In the genomic region with DNA sequence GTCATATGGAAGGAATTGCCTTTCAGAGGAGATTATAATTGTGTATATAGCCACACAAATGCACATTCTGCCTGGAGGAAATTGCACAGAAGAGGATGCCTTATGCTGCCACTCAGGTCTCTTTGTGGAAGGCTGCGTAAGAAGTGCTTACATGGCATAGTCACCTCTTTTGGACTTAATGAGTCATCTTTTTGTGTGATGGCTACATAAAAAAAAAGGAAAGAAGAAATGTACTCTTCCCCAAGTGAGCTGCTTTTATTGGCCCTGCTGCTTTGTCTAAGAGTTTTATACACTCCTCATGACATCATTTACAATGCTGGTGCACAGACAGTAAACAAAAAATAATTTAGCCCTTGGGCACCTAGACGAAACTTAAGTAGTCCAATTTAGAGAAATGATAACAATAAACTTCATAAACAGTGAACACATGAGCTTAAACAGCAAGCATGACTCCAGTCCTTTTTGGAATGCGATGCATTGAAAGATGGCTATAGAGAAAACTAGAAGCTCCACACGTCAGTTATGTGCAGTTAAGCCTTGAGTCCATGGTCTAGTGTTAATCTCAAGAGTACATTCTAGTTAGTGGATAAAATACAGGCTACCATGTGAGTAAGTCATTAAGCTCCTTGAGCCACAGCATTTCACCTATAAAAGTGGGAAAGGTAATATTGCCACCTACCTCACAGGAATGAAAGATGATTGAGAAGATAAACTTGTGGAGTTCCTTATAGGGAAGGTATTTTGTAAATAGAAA, we compare ENCODE assay signal across 11 cellular contexts. TPM values are rescaled to one million over a fixed set of nuclear protein-coding genes. Genes with fewer than 3 reads are reported as not detected.
A peak's percentile ranks its signal among the peaks of the same experiment; 100 is the strongest.
DNase-seq lines count a peak whose midpoint lies in the region; ATAC-seq, FAIRE-seq and TF ChIP-seq lines count a peak whose summit lies in the region.
"Had no signal": no experiment of that assay in that cellular context is flagged by ENCODE, and none has a peak within 500 bp of the region (broad histone marks: within the 10 kb centered on the region; RNA-seq: fewer than 3 reads in every experiment).

No MANE protein-coding gene starts in this region.

- H3K4me3 Mint-ChIP-seq in HFFc6 = peak overlapping the region; percentile 30; the same call in 1 of the 2 replicates
- H3K4me3 Mint-ChIP-seq in WTC11 = no peak overlapping the region
- H3K4me3 Mint-ChIP-seq: activated CD4-positive, alpha-beta memory T cell treated with anti-CD3 and anti-CD28 coated beads, Interleukin-2, amount 10 ng/mL, durations not matched to agents 7 days and 5 days had no signal

- no peaks in the 10 kb centered on the region for H3K27me3 ChIP-seq in keratinocyte (ENCODE audit: control insufficient read depth, extremely low read depth, insufficient read depth, low read length)

- H3K36me3 Mint-ChIP-seq in HFFc6 (ENCODE audit: low read depth) (no peaks in the 10 kb centered on the region), WTC11 (no peaks in the 10 kb centered on the region)

- H3K4me2 ChIP-seq in keratinocyte (ENCODE audit: control insufficient read depth, extremely low read depth, insufficient read depth, low read depth, low read length) = peak overlapping the region; percentile 47

- H3K9ac ChIP-seq in keratinocyte (ENCODE audit: control insufficient read depth, extremely low read depth, insufficient read depth, low read length) = no peak overlapping the region

- H3K4me1 Mint-ChIP-seq in HFFc6 (ENCODE audit: low read depth) (peaks cover 41% of the 10 kb centered on the region), WTC11 (no peaks in the 10 kb centered on the region; the same call in 1 of the 2 replicates)

- peak overlapping the region; percentile 5 for H3K27ac ChIP-seq in keratinocyte (ENCODE audit: control insufficient read depth, insufficient read depth, low read length)
- H3K27ac ChIP-seq: lower lobe of right lung had no signal

- no peak overlapping the region for H2AFZ ChIP-seq in keratinocyte (ENCODE audit: control insufficient read depth, low read length)

- no peaks in the 10 kb centered on the region for H3K9me3 ChIP-seq in keratinocyte (ENCODE audit: control insufficient read depth, low read depth, low read length)
- H3K9me3 ChIP-seq: lower lobe of right lung had no signal

- POLR2A ChIA-PET in AG04449 (lab: Yijun Ruan, JAX) = interaction anchor here (0.6 kb wide), 1 partner anchor 110 kb away, joined by 3 read pairs; no protein-coding TSS in a partner anchor
- POLR2A ChIA-PET in WTC11 (lab: Charles Lee) = no interaction called here

- peak overlapping the region; percentile 82 for H3K27ac Mint-ChIP-seq in HFFc6
- 0 out of 2 replicates have a peak overlapping the region, but pooled peaks have one; percentile 74 for H3K27ac Mint-ChIP-seq in WTC11
- H3K27ac Mint-ChIP-seq: activated CD4-positive, alpha-beta memory T cell treated with anti-CD3 and anti-CD28 coated beads, Interleukin-2, amount 10 ng/mL, durations not matched to agents 7 days and 5 days had no signal

- no peaks in the 10 kb centered on the region for H3K79me2 ChIP-seq in keratinocyte (ENCODE audit: control insufficient read depth, insufficient read depth, low read length)

- dilution Hi-C loops in keratinocyte (cut with MboI; ENCODE audit: extremely low pct_ligation_motif_present, low sequenced_read_pairs) = no loop called here

- H3K36me3 ChIP-seq in keratinocyte (ENCODE audit: control insufficient read depth in 2 of 2, extremely low read depth in 1 of 2, insufficient read depth in 2 of 2, low read length in 2 of 2) = peaks cover 0 to 1% of the 10 kb centered on the region in 2 experiments
- H3K36me3 ChIP-seq: lower lobe of right lung had no signal

- no peaks in the 10 kb centered on the region; the same call in 1 of the 2 replicates for H3K27me3 Mint-ChIP-seq in HFFc6 (ENCODE audit: insufficient read depth)
- no peaks in the 10 kb centered on the region for H3K27me3 Mint-ChIP-seq in WTC11 (ENCODE audit: low read depth)
- H3K27me3 Mint-ChIP-seq: activated CD4-positive, alpha-beta memory T cell treated with anti-CD3 and anti-CD28 coated beads, Interleukin-2, amount 10 ng/mL, durations not matched to agents 7 days and 5 days had no signal

- H3K9me3 Mint-ChIP-seq in HFFc6 (no peaks in the 10 kb centered on the region), WTC11 (no peaks in the 10 kb centered on the region)
- H3K9me3 Mint-ChIP-seq: activated CD4-positive, alpha-beta memory T cell treated with anti-CD3 and anti-CD28 coated beads, Interleukin-2, amount 10 ng/mL, durations not matched to agents 7 days and 5 days had no signal

- TF ChIP-seq CTCF in AG04449 (IDR thresholded peaks at IDR 0.05; ENCODE audit: insufficient read depth, low read length, missing control alignments) = no peak
- TF ChIP-seq CTCF in HFFc6 (IDR thresholded peaks at IDR 0.05) = no peak
- TF ChIP-seq CTCF in WTC11 (IDR thresholded peaks at IDR 0.05) = no peak
- TF ChIP-seq CTCF in keratinocyte (optimal IDR thresholded peaks at IDR 0.05 in 1 of 3, IDR thresholded peaks at IDR 0.05 in 1 of 3, conservative IDR thresholded peaks at IDR 0.05 in 1 of 3; ENCODE audit: extremely low read depth in 1 of 3, insufficient read depth in 2 of 3, low read length in 3 of 3) = no peak

- H3K9me1 ChIP-seq in keratinocyte (ENCODE audit: control insufficient read depth, extremely low read depth, insufficient read depth, low read length) = no peaks in the 10 kb centered on the region

- no peak for ATAC-seq in WTC11
- ATAC-seq in HG03095 (IDR thresholded peaks at IDR 0.05; ENCODE audit: unreplicated experiment) = no peak
- no peak for ATAC-seq in GM19397 (IDR thresholded peaks at IDR 0.05; ENCODE audit: unreplicated experiment)

- H3K4me1 ChIP-seq in keratinocyte (ENCODE audit: control insufficient read depth, extremely low read depth, insufficient read depth, low read length) = peaks cover 35% of the 10 kb centered on the region
- H3K4me1 ChIP-seq: lower lobe of right lung had no signal

- CTCF ChIA-PET in AG04449 (lab: Yijun Ruan, JAX) = interaction anchor here (0.8 to 1.3 kb wide), 3 partner anchors 8 to 204 kb away, joined by 3 to 5 read pairs (median 3); no protein-coding TSS in a partner anchor
- CTCF ChIA-PET in WTC11 (lab: Charles Lee) = interaction anchor here (1.1 to 2.2 kb wide), 2 partner anchors 35 to 204 kb away, joined by 3 to 13 read pairs; no protein-coding TSS in a partner anchor

- peak; percentile 73 for DNase-seq in AG04449 (ENCODE audit: low read depth, low spot score)
- DNase-seq in HFFc6 = peak; percentile 89
- no peak for DNase-seq in WTC11 (ENCODE audit: low spot score)
- DNase-seq in keratinocyte (ENCODE audit: low read depth, low spot score) = peak; percentile 32
- no peak for DNase-seq in SHP77 treated with DMSO at 0.1 percent for 48 hours (lab: John Stamatoyannopoulos, UW)
- DNase-seq in activated gamma-delta T cell (lab: John Stamatoyannopoulos, UW) = no peak
- DNase-seq: activated CD4-positive, alpha-beta memory T cell treated with anti-CD3 and anti-CD28 coated beads, Interleukin-2, amount 10 ng/mL, durations not matched to agents 7 days and 5 days; lower lobe of right lung had no signal

- H4K20me1 ChIP-seq in keratinocyte (ENCODE audit: control insufficient read depth, extremely low read depth, insufficient read depth, low read length) = no peaks in the 10 kb centered on the region

- peak; percentile 81 for FAIRE-seq in keratinocyte (lab: Jason Lieb, UNC)
- FAIRE-seq: colon had no signal

- H3K4me3 ChIP-seq in AG04449 (ENCODE audit: low read depth, low read length) (no peak overlapping the region), keratinocyte (ENCODE audit: control insufficient read depth in 2 of 3, extremely low read depth in 1 of 3, insufficient read depth in 2 of 3, low read depth in 1 of 3, low read length in 3 of 3) (no peak overlapping the region)
- H3K4me3 ChIP-seq: lower lobe of right lung had no signal

TF ChIP-seq in WTC11, 78 proteins besides CTCF, POLR2A, EP300 and RAD21 (continues in another document):
- TF ChIP-seq, protein P1, sequence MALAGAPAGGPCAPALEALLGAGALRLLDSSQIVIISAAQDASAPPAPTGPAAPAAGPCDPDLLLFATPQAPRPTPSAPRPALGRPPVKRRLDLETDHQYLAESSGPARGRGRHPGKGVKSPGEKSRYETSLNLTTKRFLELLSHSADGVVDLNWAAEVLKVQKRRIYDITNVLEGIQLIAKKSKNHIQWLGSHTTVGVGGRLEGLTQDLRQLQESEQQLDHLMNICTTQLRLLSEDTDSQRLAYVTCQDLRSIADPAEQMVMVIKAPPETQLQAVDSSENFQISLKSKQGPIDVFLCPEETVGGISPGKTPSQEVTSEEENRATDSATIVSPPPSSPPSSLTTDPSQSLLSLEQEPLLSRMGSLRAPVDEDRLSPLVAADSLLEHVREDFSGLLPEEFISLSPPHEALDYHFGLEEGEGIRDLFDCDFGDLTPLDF (CRISPR knock-in tag; IDR thresholded peaks at IDR 0.05) = no peak
- no peak for TF ChIP-seq ETV6 (CRISPR knock-in tag; IDR thresholded peaks at IDR 0.05)
- TF ChIP-seq HMGA2 (CRISPR knock-in tag; IDR thresholded peaks at IDR 0.05) = no peak

RNA-seq across cellular contexts. Expression of a gene that starts 12.0 kb away (rescaled TPM):
- 10 to 100 TPM; 19.4 to 29.2 (median 27.1) TPM for total RNA-seq in HFFc6 (2021; fragmentation: NEBNext Ultra II Directional; extraction: Animal tissue kit (Norgen Biotek cat#: 25700))
- 23.6 to 27.6 TPM (median 27.5 TPM) in 3 replicates for total RNA-seq in WTC11 (2021)
- 17.8 to 33.4 TPM (median 20.0 TPM) in 3 replicates for polyA plus RNA-seq in keratinocyte
- 2.8 TPM for polyA plus RNA-seq in keratinocyte (2011; ENCODE audit: low read depth)
- polyA plus RNA-seq in keratinocyte (2011; cell fraction: cytosol; rRNA removed) = 21.5 and 28.0 TPM in 2 replicates
- 28.5 and 32.7 TPM in 2 replicates for polyA plus RNA-seq in keratinocyte (2011; cell fraction: nucleus; rRNA removed)
- polyA plus RNA-seq in keratinocyte (2012; ENCODE audit: low replicate concordance) = 18.9 and 24.5 TPM in 2 replicates
- polyA minus RNA-seq in keratinocyte = 26.7 to 34.2 TPM (median 26.8 TPM) in 3 replicates
- 32.2 TPM for polyA minus RNA-seq in keratinocyte (2011; cell fraction: cytosol; rRNA and poly(A)+ RNA removed)
- polyA minus RNA-seq in keratinocyte (2011; cell fraction: nucleus; rRNA and poly(A)+ RNA removed) = 25.5 and 40.1 TPM in 2 replicates

RNA-seq across cellular contexts. Expression of a gene that starts 30.2 kb away (rescaled TPM):
- total RNA-seq in HFFc6 (2021; fragmentation: NEBNext Ultra II Directional; extraction: Animal tissue kit (Norgen Biotek cat#: 25700)) = 1 to 10 TPM; 1.4 to 2.1 (median 1.8) TPM
- 27.6 to 39.5 TPM (median 28.0 TPM) in 3 replicates for total RNA-seq in WTC11 (2021)
- polyA plus RNA-seq in keratinocyte = 2.3 to 5.2 TPM (median 3.4 TPM) in 3 replicates
- 3.4 TPM for polyA plus RNA-seq in keratinocyte (2011; ENCODE audit: low read depth)
- 1.6 and 1.8 TPM in 2 replicates for polyA plus RNA-seq in keratinocyte (2011; cell fraction: cytosol; rRNA removed)
- 12.4 and 13.2 TPM in 2 replicates for polyA plus RNA-seq in keratinocyte (2011; cell fraction: nucleus; rRNA removed)
- 4.5 and 5.6 TPM in 2 replicates for polyA plus RNA-seq in keratinocyte (2012; ENCODE audit: low replicate concordance)
- 9.4 to 19.5 TPM (median 12.3 TPM) in 3 replicates for polyA minus RNA-seq in keratinocyte
- polyA minus RNA-seq in keratinocyte (2011; cell fraction: cytosol; rRNA and poly(A)+ RNA removed) = 11.3 TPM
- polyA minus RNA-seq in keratinocyte (2011; cell fraction: nucleus; rRNA and poly(A)+ RNA removed) = 11.1 and 16.4 TPM in 2 replicates

Comparison
In these comparisons a context has a peak if more than half of its experiments do, and no peak if none do; other contexts are left out.
1. DNase-seq: peak in AG04449 (single experiment), HFFc6 (single experiment) and keratinocyte (single experiment); none in WTC11 (single experiment), SHP77 treated with DMSO at 0.1 percent for 48 hours (single experiment) and activated gamma-delta T cell (single experiment).